1 cellular context compared by ENCODE assay signal in the genomic region with DNA sequence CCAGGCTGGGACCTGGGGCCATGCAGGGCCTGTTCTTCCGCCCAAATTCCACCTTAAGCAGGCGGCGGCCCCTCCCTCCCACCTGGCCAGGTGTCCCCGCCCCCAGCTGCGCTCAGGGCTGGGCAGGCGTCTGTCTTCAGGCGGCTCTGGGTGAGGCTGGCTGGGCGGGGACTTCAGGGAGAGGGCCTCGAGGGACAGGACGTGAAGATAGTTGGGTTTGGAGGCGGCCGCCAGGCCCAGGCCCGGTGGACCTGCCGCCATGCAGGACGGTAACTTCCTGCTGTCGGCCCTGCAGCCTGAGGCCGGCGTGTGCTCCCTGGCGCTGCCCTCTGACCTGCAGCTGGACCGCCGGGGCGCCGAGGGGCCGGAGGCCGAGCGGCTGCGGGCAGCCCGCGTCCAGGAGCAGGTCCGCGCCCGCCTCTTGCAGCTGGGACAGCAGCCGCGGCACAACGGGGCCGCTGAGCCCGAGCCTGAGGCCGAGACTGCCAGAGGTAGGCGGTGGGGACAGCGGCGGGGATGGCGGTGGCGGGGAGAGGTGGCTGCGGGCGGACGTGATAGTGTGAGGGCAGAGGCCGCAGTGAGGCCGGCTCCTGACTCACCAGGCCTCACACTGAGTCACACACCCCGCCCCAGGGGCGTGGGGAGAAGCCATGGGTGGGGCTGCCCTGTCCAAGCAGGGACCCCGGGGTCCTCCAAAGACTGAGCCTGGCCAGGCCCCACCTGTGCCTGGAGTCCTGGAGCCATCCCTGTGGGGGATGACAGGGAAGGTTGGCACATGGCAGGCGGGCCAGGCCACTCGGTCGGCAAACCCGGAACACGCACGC.
TF ChIP-seq lines count a peak whose summit lies in the region.

A gene with protein sequence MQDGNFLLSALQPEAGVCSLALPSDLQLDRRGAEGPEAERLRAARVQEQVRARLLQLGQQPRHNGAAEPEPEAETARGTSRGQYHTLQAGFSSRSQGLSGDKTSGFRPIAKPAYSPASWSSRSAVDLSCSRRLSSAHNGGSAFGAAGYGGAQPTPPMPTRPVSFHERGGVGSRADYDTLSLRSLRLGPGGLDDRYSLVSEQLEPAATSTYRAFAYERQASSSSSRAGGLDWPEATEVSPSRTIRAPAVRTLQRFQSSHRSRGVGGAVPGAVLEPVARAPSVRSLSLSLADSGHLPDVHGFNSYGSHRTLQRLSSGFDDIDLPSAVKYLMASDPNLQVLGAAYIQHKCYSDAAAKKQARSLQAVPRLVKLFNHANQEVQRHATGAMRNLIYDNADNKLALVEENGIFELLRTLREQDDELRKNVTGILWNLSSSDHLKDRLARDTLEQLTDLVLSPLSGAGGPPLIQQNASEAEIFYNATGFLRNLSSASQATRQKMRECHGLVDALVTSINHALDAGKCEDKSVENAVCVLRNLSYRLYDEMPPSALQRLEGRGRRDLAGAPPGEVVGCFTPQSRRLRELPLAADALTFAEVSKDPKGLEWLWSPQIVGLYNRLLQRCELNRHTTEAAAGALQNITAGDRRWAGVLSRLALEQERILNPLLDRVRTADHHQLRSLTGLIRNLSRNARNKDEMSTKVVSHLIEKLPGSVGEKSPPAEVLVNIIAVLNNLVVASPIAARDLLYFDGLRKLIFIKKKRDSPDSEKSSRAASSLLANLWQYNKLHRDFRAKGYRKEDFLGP (plus strand): TSS at position 176 of the 824 bp plus-strand sequence. CDS start 84 bp downstream, at position 260.

TF ChIP-seq in Ishikawa, 13 proteins besides CTCF, POLR2A, EP300 and RAD21 (continued from another document):
- TF ChIP-seq TCF12 (IDR thresholded peaks at IDR 0.05; ENCODE audit: low read depth) (peak; percentile 81), CEBPB (IDR thresholded peaks at IDR 0.05) (no peak), YY1 (IDR thresholded peaks at IDR 0.05; ENCODE audit: low read depth) (no peak), CREB1 (IDR thresholded peaks at IDR 0.05; ENCODE audit: low read depth) (no peak)
